ENCODE assay signal across 15 cellular contexts in genomic region chr11:44561275-44561781, GRCh38. TPM values are rescaled to one million over a fixed set of nuclear protein-coding genes. Genes with fewer than 3 reads are reported as not detected.
DNase-seq lines count a peak whose midpoint lies in the region; ATAC-seq, FAIRE-seq and TF ChIP-seq lines count a peak whose summit lies in the region.
"Had no signal": no experiment of that assay in that cellular context is flagged by ENCODE, and none has a peak within 500 bp of the region (broad histone marks: within the 10 kb centered on the region; RNA-seq: fewer than 3 reads in every experiment).

No MANE protein-coding gene starts in this region.

- no peaks in the 10 kb centered on the region for H3K27me3 ChIP-seq in mesenchymal stem cell (ENCODE audit: control insufficient read depth in 1 of 2, insufficient read depth in 1 of 2, low read length in 2 of 2)
- H3K27me3 ChIP-seq: gastroesophageal sphincter had no signal

- peaks cover under 1% of the 10 kb centered on the region for H3K36me3 Mint-ChIP-seq in activated T-helper 1 cell treated with anti-CD3 and anti-CD28 coated beads, Interleukin-12 subunit alpha, Interleukin-12 subunit beta, Interleukin-2, Interleukin-4 antibody, amounts not matched to agents 30 ng/mL and 10 ng/mL and 1 ng/mL, durations not matched to agents 14 hours and 24 hours and 36 hours (ENCODE audit: low read depth)
- H3K36me3 Mint-ChIP-seq in endothelial cell (ENCODE audit: low read depth, unreplicated experiment) = no peaks in the 10 kb centered on the region
- H3K36me3 Mint-ChIP-seq: IgD-negative memory B cell had no signal

- no peak overlapping the region for H3K4me3 ChIP-seq in mesenchymal stem cell (ENCODE audit: insufficient read depth in 1 of 2, low read depth in 1 of 2, low read length in 2 of 2)
- H3K4me3 ChIP-seq: A549, gastroesophageal sphincter had no signal

- H3K36me3 ChIP-seq in mesenchymal stem cell (ENCODE audit: control insufficient read depth in 1 of 2, insufficient read depth in 2 of 2, low read depth in 1 of 2, low read length in 2 of 2) = no peaks in the 10 kb centered on the region
- H3K36me3 ChIP-seq: gastroesophageal sphincter had no signal

- no peak overlapping the region for H2BK15ac ChIP-seq in mesenchymal stem cell (ENCODE audit: low read depth, poor library complexity, severe bottlenecking)

- peaks cover 2% of the 10 kb centered on the region for H3K27me3 Mint-ChIP-seq in activated T-helper 1 cell treated with anti-CD3 and anti-CD28 coated beads, Interleukin-12 subunit alpha, Interleukin-12 subunit beta, Interleukin-2, Interleukin-4 antibody, amounts not matched to agents 30 ng/mL and 10 ng/mL and 1 ng/mL, durations not matched to agents 14 hours and 24 hours and 36 hours (ENCODE audit: insufficient read depth)
- peaks cover 9% of the 10 kb centered on the region for H3K27me3 Mint-ChIP-seq in endothelial cell (ENCODE audit: unreplicated experiment)

- no peak overlapping the region for H3K18ac ChIP-seq in mesenchymal stem cell (ENCODE audit: low read depth in 1 of 2, low read length in 2 of 2)

- no peak overlapping the region for H3K14ac ChIP-seq in mesenchymal stem cell (ENCODE audit: low read length in 2 of 2)

- H3K4me1 ChIP-seq in mesenchymal stem cell (ENCODE audit: control insufficient read depth, insufficient read depth, low read depth, low read length) = peaks cover 39% of the 10 kb centered on the region

- no peak overlapping the region for H4K8ac ChIP-seq in mesenchymal stem cell (ENCODE audit: low read length)

- peak overlapping the region in 1 of 2 experiments; percentile 47 for H2BK12ac ChIP-seq in mesenchymal stem cell (ENCODE audit: low read length in 2 of 2)

- no peaks in the 10 kb centered on the region for H3K79me1 ChIP-seq in mesenchymal stem cell (replicated peaks; ENCODE audit: low read length, poor library complexity, severe bottlenecking)

- 58% methylated on average over 3 of the region's 3 CpGs for WGBS in mesenchymal stem cell

- H3K4me1 Mint-ChIP-seq in activated T-helper 1 cell treated with anti-CD3 and anti-CD28 coated beads, Interleukin-12 subunit alpha, Interleukin-12 subunit beta, Interleukin-2, Interleukin-4 antibody, amounts not matched to agents 30 ng/mL and 10 ng/mL and 1 ng/mL, durations not matched to agents 14 hours and 24 hours and 36 hours (ENCODE audit: low read depth) = peaks cover 47% of the 10 kb centered on the region
- peaks cover 8% of the 10 kb centered on the region for H3K4me1 Mint-ChIP-seq in endothelial cell (ENCODE audit: unreplicated experiment)

- H3K9me3 Mint-ChIP-seq in activated T-helper 1 cell treated with anti-CD3 and anti-CD28 coated beads, Interleukin-12 subunit alpha, Interleukin-12 subunit beta, Interleukin-2, Interleukin-4 antibody, amounts not matched to agents 30 ng/mL and 10 ng/mL and 1 ng/mL, durations not matched to agents 14 hours and 24 hours and 36 hours = no peaks in the 10 kb centered on the region
- no peaks in the 10 kb centered on the region for H3K9me3 Mint-ChIP-seq in endothelial cell (ENCODE audit: unreplicated experiment)
- H3K9me3 Mint-ChIP-seq: activated T-cell treated with anti-CD3 and anti-CD28 coated beads, Interleukin-2, amount 50 U/mL, for 4 hours; IgD-negative memory B cell had no signal

- H2BK5ac ChIP-seq in mesenchymal stem cell (ENCODE audit: low read depth, low read length, poor library complexity, severe bottlenecking) = no peak overlapping the region

- H3K4me2 ChIP-seq in mesenchymal stem cell (ENCODE audit: low read length, poor library complexity, severe bottlenecking) = no peak overlapping the region
- H3K4me2 ChIP-seq: A549 had no signal

- H3K4me3 Mint-ChIP-seq in activated T-helper 1 cell treated with anti-CD3 and anti-CD28 coated beads, Interleukin-12 subunit alpha, Interleukin-12 subunit beta, Interleukin-2, Interleukin-4 antibody, amounts not matched to agents 30 ng/mL and 10 ng/mL and 1 ng/mL, durations not matched to agents 14 hours and 24 hours and 36 hours = no peak overlapping the region
- H3K4me3 Mint-ChIP-seq in endothelial cell (ENCODE audit: unreplicated experiment) = no peak overlapping the region
- H3K4me3 Mint-ChIP-seq: activated T-cell treated with anti-CD3 and anti-CD28 coated beads, Interleukin-2, amount 50 U/mL, for 4 hours had no signal

- peak; percentile 30 for DNase-seq in NCI-H2196 (lab: John Stamatoyannopoulos, UW; ENCODE audit: unreplicated experiment)
- no peak for DNase-seq in NCI-H2196 treated with DMSO at 0.1 percent for 48 hours (lab: John Stamatoyannopoulos, UW; ENCODE audit: unreplicated experiment)
- DNase-seq in HT1080 (ENCODE audit: low read depth) = peak; percentile 61
- no peak for DNase-seq in activated T-helper 1 cell treated with anti-CD3 and anti-CD28 coated beads, Interleukin-12 subunit alpha, Interleukin-12 subunit beta, Interleukin-2, Interleukin-4 antibody, amounts not matched to agents 30 ng/mL and 10 ng/mL and 1 ng/mL, durations not matched to agents 14 hours and 24 hours and 36 hours (ENCODE audit: low spot score)
- peak; percentile 38 for DNase-seq in mesenchymal stem cell
- no peak for DNase-seq in endothelial cell (ENCODE audit: low spot score)
- DNase-seq in frontal cortex (ENCODE audit: low spot score in 2 of 2) = no peak
- DNase-seq: activated T-cell treated with anti-CD3 and anti-CD28 coated beads, Interleukin-2, amount 50 U/mL, for 4 hours; NK-92 treated with Interleukin-12 subunit alpha and Interleukin-12 subunit beta, amount 100 ng/mL, for 24 hours had no signal

- no peak overlapping the region for H2AFZ ChIP-seq in mesenchymal stem cell (ENCODE audit: low read depth, low read length)
- H2AFZ ChIP-seq: parathyroid adenoma had no signal

- H3K27ac ChIP-seq in mesenchymal stem cell (ENCODE audit: low read length, poor library complexity, severe bottlenecking) = no peak overlapping the region
- H3K27ac ChIP-seq: A549, gastroesophageal sphincter, parathyroid adenoma had no signal

- peak overlapping the region; percentile 31 for H3K27ac Mint-ChIP-seq in activated T-helper 1 cell treated with anti-CD3 and anti-CD28 coated beads, Interleukin-12 subunit alpha, Interleukin-12 subunit beta, Interleukin-2, Interleukin-4 antibody, amounts not matched to agents 30 ng/mL and 10 ng/mL and 1 ng/mL, durations not matched to agents 14 hours and 24 hours and 36 hours
- H3K27ac Mint-ChIP-seq in endothelial cell (ENCODE audit: unreplicated experiment) = no peak overlapping the region

- H3K9me3 ChIP-seq in mesenchymal stem cell (ENCODE audit: control insufficient read depth, low read length) = no peaks in the 10 kb centered on the region
- H3K9me3 ChIP-seq: A549, gastroesophageal sphincter had no signal

- intact Hi-C loops in activated T-helper 1 cell treated with anti-CD3 and anti-CD28 coated beads, Interleukin-12 subunit alpha, Interleukin-12 subunit beta, Interleukin-2, Interleukin-4 antibody, amounts not matched to agents 30 ng/mL and 10 ng/mL and 1 ng/mL, durations not matched to agents 14 hours and 24 hours and 36 hours (cut with micrococcal nuclease) = loop anchor here (10.0 kb wide), 1 partner anchor 1247 kb away; the partner anchor contains the start of gene API5

- no peak overlapping the region for H4K91ac ChIP-seq in mesenchymal stem cell (ENCODE audit: low read length)

- ATAC-seq in HG03354 (IDR thresholded peaks at IDR 0.05; ENCODE audit: poor library complexity, severe bottlenecking, unreplicated experiment) = no peak
- ATAC-seq: A549; activated T-cell treated with anti-CD3 and anti-CD28 coated beads, Interleukin-2, amount 50 U/mL, for 4 hours; gastroesophageal sphincter had no signal

- H2BK120ac ChIP-seq in mesenchymal stem cell (ENCODE audit: low read depth, low read length) = no peak overlapping the region

- no peak overlapping the region for H3K4ac ChIP-seq in mesenchymal stem cell (ENCODE audit: low read depth in 1 of 2, low read length in 2 of 2)

- no peak for TF ChIP-seq CTCF in endothelial cell (IDR thresholded peaks at IDR 0.05; ENCODE audit: unreplicated experiment)

- no peak for FAIRE-seq in frontal cortex (lab: Jason Lieb, UNC)
- FAIRE-seq: A549, D721Med had no signal

- H3K9ac ChIP-seq in mesenchymal stem cell (ENCODE audit: low read length) = no peak overlapping the region
- H3K9ac ChIP-seq: parathyroid adenoma had no signal

- peak overlapping the region; percentile 15 for H2AK5ac ChIP-seq in mesenchymal stem cell (ENCODE audit: low read length, severe bottlenecking)

- no peak overlapping the region for H3K23ac ChIP-seq in mesenchymal stem cell (ENCODE audit: low read length in 2 of 2)

RNA-seq across cellular contexts. Expression of gene CD82, which starts 4.1 kb away (rescaled TPM):
- total RNA-seq in HT1080 (2014; rRNA removed; shearing (Covaris generic)) = 23.0 and 41.9 TPM in 2 replicates
- 42.5 and 42.8 TPM in 2 replicates for polyA plus RNA-seq in HT1080 (2015; cell fraction: cytosol; rRNA removed)
- polyA plus RNA-seq in HT1080 (2015; cell fraction: nucleus; rRNA removed) = 47.5 and 57.6 TPM in 2 replicates
- total RNA-seq in activated T-helper 1 cell treated with anti-CD3 and anti-CD28 coated beads, Interleukin-12 subunit alpha, Interleukin-12 subunit beta, Interleukin-2, Interleukin-4 antibody, amounts not matched to agents 30 ng/mL and 10 ng/mL and 1 ng/mL, durations not matched to agents 14 hours and 24 hours and 36 hours = 499 and 500 TPM in 2 replicates
- polyA plus RNA-seq in mesenchymal stem cell (2013, experiment 1 of 2) = 196 TPM
- 194 TPM for polyA plus RNA-seq in mesenchymal stem cell (2013, experiment 2 of 2)
- total RNA-seq in endothelial cell (ENCODE audit: unreplicated experiment) (16.1 TPM), frontal cortex (6.5 TPM)

Comparison
In these comparisons a context has a peak if more than half of its experiments do, and no peak if none do; other contexts are left out.
1. DNase-seq: peak in NCI-H2196 (single experiment), HT1080 (single experiment) and mesenchymal stem cell (single experiment); none in NCI-H2196 treated with DMSO at 0.1 percent for 48 hours (single experiment), activated T-helper 1 cell treated with anti-CD3 and anti-CD28 coated beads, Interleukin-12 subunit alpha, Interleukin-12 subunit beta, Interleukin-2, Interleukin-4 antibody, amounts not matched to agents 30 ng/mL and 10 ng/mL and 1 ng/mL, durations not matched to agents 14 hours and 24 hours and 36 hours (single experiment), endothelial cell (single experiment) and frontal cortex (0 of 2).
2. RNA of gene CD82, which starts 4.1 kb away (total RNA-seq): 499 to 500 TPM in activated T-helper 1 cell treated with anti-CD3 and anti-CD28 coated beads, Interleukin-12 subunit alpha, Interleukin-12 subunit beta, Interleukin-2, Interleukin-4 antibody, amounts not matched to agents 30 ng/mL and 10 ng/mL and 1 ng/mL, durations not matched to agents 14 hours and 24 hours and 36 hours; 23.0 to 41.9 TPM in HT1080, 16.1 TPM in endothelial cell (single experiment) and 6.5 TPM in frontal cortex (single experiment); every median in the first group is over 10 times any median in the second.